2 cellular contexts compared by ENCODE assay signal in genomic region chrX:150693782-150694574, GRCh38.
TF ChIP-seq lines count a peak whose summit lies in the region.

No MANE protein-coding gene starts in this region.

TF ChIP-seq in HCT116, 20 proteins besides CTCF, POLR2A, EP300 and RAD21:
- TF ChIP-seq EZH2phosphoT487 (IDR thresholded peaks at IDR 0.05; ENCODE audit: borderline replicate concordance) (no peak), SRF (IDR thresholded peaks at IDR 0.05; ENCODE audit: low read depth) (no peak), CEBPB (IDR thresholded peaks at IDR 0.05; ENCODE audit: low read depth) (no peak), ZFX (IDR thresholded peaks at IDR 0.05) (no peak), ELF1 (IDR thresholded peaks at IDR 0.05; ENCODE audit: borderline replicate concordance, low read depth) (peak; percentile 53), ZBTB33 (IDR thresholded peaks at IDR 0.05; ENCODE audit: extremely low read depth, insufficient replicate concordance, low read length) (no peak), POLR2AphosphoS5 (IDR thresholded peaks at IDR 0.05; ENCODE audit: low read depth, low read length) (no peak; the same call in 1 of the 2 replicates), EZH2 (IDR thresholded peaks at IDR 0.05) (no peak), YY1 (IDR thresholded peaks at IDR 0.05; ENCODE audit: extremely low read depth, insufficient replicate concordance, low read depth, low read length) (no peak), REST (IDR thresholded peaks at IDR 0.05; ENCODE audit: low read depth) (no peak), JUND (IDR thresholded peaks at IDR 0.05) (no peak), SP1 (IDR thresholded peaks at IDR 0.05; ENCODE audit: low read depth) (no peak), EGR1 (IDR thresholded peaks at IDR 0.05; ENCODE audit: low read depth) (no peak), SIN3A (IDR thresholded peaks at IDR 0.05; ENCODE audit: low read depth) (peak; percentile 27; the same call in 1 of the 2 replicates), MAX (IDR thresholded peaks at IDR 0.05) (peak; percentile 30; the same call in 1 of the 2 replicates), ZNF274 (IDR thresholded peaks at IDR 0.05; ENCODE audit: low read depth, low read length) (no peak), FOSL1 (IDR thresholded peaks at IDR 0.05; ENCODE audit: low read depth) (no peak), ATF3 (IDR thresholded peaks at IDR 0.05) (no peak), TCF7L2 (IDR thresholded peaks at IDR 0.05; ENCODE audit: borderline replicate concordance, extremely low read depth, insufficient read depth, insufficient read length) (no peak), CBX3 (IDR thresholded peaks at IDR 0.05; ENCODE audit: low read depth) (0 out of 2 replicates have a peak, but pooled peaks have one; percentile 13)

TF ChIP-seq in K562, 482 proteins besides CTCF, POLR2A, EP300 and RAD21 (continues in another document):
- TF ChIP-seq MYC (IDR thresholded peaks at IDR 0.05; ENCODE audit: low read depth, low read length) (peak; percentile 21; the same call in 1 of the 2 replicates), MYC (CRISPR knock-in tag; IDR thresholded peaks at IDR 0.05; ENCODE audit: borderline replicate concordance, low read depth) (no peak), SMAD1 (IDR thresholded peaks at IDR 0.05; ENCODE audit: low read depth, low read length, partially characterized antibody) (no peak), POLR3G (IDR thresholded peaks at IDR 0.05; ENCODE audit: extremely low read depth, insufficient read length, insufficient replicate concordance) (no peak), GATAD2A (IDR thresholded peaks at IDR 0.05) (no peak), ZBTB7A (IDR thresholded peaks at IDR 0.05; ENCODE audit: borderline replicate concordance, control insufficient read depth, low read depth, low read length) (peak; percentile 67; the same call in 1 of the 2 replicates), NKRF (IDR thresholded peaks at IDR 0.05; ENCODE audit: borderline replicate concordance) (0 out of 2 replicates have a peak, but pooled peaks have one; percentile 31), TFAP4 (CRISPR knock-in tag; IDR thresholded peaks at IDR 0.05; ENCODE audit: borderline replicate concordance) (peak; percentile 91), MECOM (CRISPR knock-in tag; IDR thresholded peaks at IDR 0.05) (no peak), ZNF75A (CRISPR knock-in tag; IDR thresholded peaks at IDR 0.05) (0 out of 2 replicates have a peak, but pooled peaks have one; percentile 73), ZKSCAN3 (CRISPR knock-in tag; IDR thresholded peaks at IDR 0.05) (no peak), VEZF1 (CRISPR knock-in tag; IDR thresholded peaks at IDR 0.05) (peak; percentile 38; the same call in 1 of the 2 replicates), TSHZ1 (CRISPR knock-in tag; IDR thresholded peaks at IDR 0.05) (no peak), HCFC1 (IDR thresholded peaks at IDR 0.05; ENCODE audit: low read depth, low read length) (peak; percentile 43), MNT (conservative IDR thresholded peaks at IDR 0.05) (peak in 1 of 2 experiments; percentile 33; a peak in 1 of 4 replicates), ZBTB40 (IDR thresholded peaks at IDR 0.05) (peak; percentile 82), ZBTB40 (CRISPR knock-in tag; IDR thresholded peaks at IDR 0.05) (no peak), TEAD4 (IDR thresholded peaks at IDR 0.05; ENCODE audit: low read length) (no peak), TEAD4 (CRISPR knock-in tag; IDR thresholded peaks at IDR 0.05; ENCODE audit: borderline replicate concordance) (no peak), ETV5 (CRISPR knock-in tag; IDR thresholded peaks at IDR 0.05; ENCODE audit: low read depth) (peak; percentile 39; the same call in 1 of the 2 replicates), HDAC1 (IDR thresholded peaks at IDR 0.05) (0 out of 4 replicates have a peak, but pooled peaks of 1 of the 2 experiments have one; percentile 32), RBM25 (IDR thresholded peaks at IDR 0.05; ENCODE audit: low read depth, low read length, severe bottlenecking) (no peak), ZNF551 (CRISPR knock-in tag; IDR thresholded peaks at IDR 0.05) (no peak), HDAC6 (IDR thresholded peaks at IDR 0.05; ENCODE audit: low read depth, low read length) (no peak), ZNF586 (CRISPR knock-in tag; conservative IDR thresholded peaks at IDR 0.05) (no peak), SPI1 (IDR thresholded peaks at IDR 0.05; ENCODE audit: borderline replicate concordance, low read depth, low read length) (peak; percentile 52; the same call in 1 of the 2 replicates), ZNF232 (CRISPR knock-in tag; IDR thresholded peaks at IDR 0.05) (no peak)
